In the genomic region with DNA sequence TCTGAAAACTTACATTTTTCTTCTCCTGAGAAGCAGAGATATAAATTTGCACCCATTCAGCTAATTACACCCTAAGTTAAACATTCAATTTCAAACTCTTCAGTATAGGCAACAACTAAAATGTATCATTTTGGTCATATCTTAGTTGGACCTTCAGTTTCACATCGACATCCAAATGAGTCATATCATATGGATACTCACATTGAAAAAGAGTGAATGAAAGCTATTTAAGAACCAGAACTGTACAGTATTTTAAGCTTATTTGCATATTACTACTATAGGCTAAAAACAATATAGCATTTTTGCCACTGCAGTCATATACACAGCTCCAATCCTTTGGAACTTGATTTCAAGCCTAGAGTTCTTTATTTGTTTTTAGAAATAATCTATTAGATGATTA, we compare ENCODE assay signal across 19 cellular contexts. TPM values are rescaled to one million over a fixed set of nuclear protein-coding genes. Genes with fewer than 3 reads are reported as not detected.
A peak's percentile ranks its signal among the peaks of the same experiment; 100 is the strongest.
DNase-seq lines count a peak whose midpoint lies in the region; ATAC-seq and TF ChIP-seq lines count a peak whose summit lies in the region.
"Had no signal": no experiment of that assay in that cellular context is flagged by ENCODE, and none has a peak within 500 bp of the region (broad histone marks: within the 10 kb centered on the region; RNA-seq: fewer than 3 reads in every experiment).

No MANE protein-coding gene starts in this region.

- H3K9me3 Mint-ChIP-seq in activated CD4-positive, alpha-beta T cell treated with anti-CD3 and anti-CD28 coated beads for 36 hours (ENCODE audit: low read depth), result peaks cover 9% of the 10 kb centered on the region
- H3K9me3 Mint-ChIP-seq in MCF 10A (ENCODE audit: unreplicated experiment) (no peaks in the 10 kb centered on the region), WTC11 (peaks cover 2% of the 10 kb centered on the region)
- H3K9me3 Mint-ChIP-seq in stimulated activated naive CD8-positive, alpha-beta T cell treated with anti-CD3 and anti-CD28 coated beads, Interleukin-15, amount 100 ng/mL, for 72 hours, result peaks cover 5 to 17% of the 10 kb centered on the region in 2 donors
- H3K9me3 Mint-ChIP-seq: CD8-positive, alpha-beta T cell had no signal

- H3K27ac Mint-ChIP-seq in activated CD4-positive, alpha-beta T cell treated with anti-CD3 and anti-CD28 coated beads for 36 hours, result no peak overlapping the region
- H3K27ac Mint-ChIP-seq in MCF 10A (ENCODE audit: low read depth, unreplicated experiment) (no peak overlapping the region), WTC11 (peak overlapping the region; percentile 17; the same call in 1 of the 2 replicates)
- no peak overlapping the region for H3K27ac Mint-ChIP-seq in stimulated activated naive CD8-positive, alpha-beta T cell treated with anti-CD3 and anti-CD28 coated beads, Interleukin-15, amount 100 ng/mL, for 72 hours

- no peaks in the 10 kb centered on the region for H3K27me3 Mint-ChIP-seq in activated CD4-positive, alpha-beta T cell treated with anti-CD3 and anti-CD28 coated beads for 36 hours
- H3K27me3 Mint-ChIP-seq in MCF 10A (ENCODE audit: insufficient read depth, unreplicated experiment) (no peaks in the 10 kb centered on the region), WTC11 (ENCODE audit: low read depth) (no peaks in the 10 kb centered on the region)
- H3K27me3 Mint-ChIP-seq in stimulated activated naive CD8-positive, alpha-beta T cell treated with anti-CD3 and anti-CD28 coated beads, Interleukin-15, amount 100 ng/mL, for 72 hours, result no peaks in the 10 kb centered on the region

- peak; percentile 92 for ATAC-seq in activated CD4-positive, alpha-beta T cell treated with anti-CD3 and anti-CD28 coated beads for 36 hours
- ATAC-seq in WTC11 (no peak), HG02981 (IDR thresholded peaks at IDR 0.05; ENCODE audit: unreplicated experiment) (no peak)
- ATAC-seq in stimulated activated naive CD8-positive, alpha-beta T cell treated with anti-CD3 and anti-CD28 coated beads, Interleukin-15, amount 100 ng/mL, for 72 hours, result peak; percentile 66
- ATAC-seq: CD8-positive, alpha-beta T cell; HCT116 had no signal

- TF ChIP-seq POLR2A in breast epithelium (IDR thresholded peaks at IDR 0.05), result no peak

- H3K4me3 Mint-ChIP-seq in activated CD4-positive, alpha-beta T cell treated with anti-CD3 and anti-CD28 coated beads for 36 hours, result no peak overlapping the region
- no peak overlapping the region for H3K4me3 Mint-ChIP-seq in MCF 10A (ENCODE audit: unreplicated experiment)
- H3K4me3 Mint-ChIP-seq in WTC11, result no peak overlapping the region
- H3K4me3 Mint-ChIP-seq in stimulated activated naive CD8-positive, alpha-beta T cell treated with anti-CD3 and anti-CD28 coated beads, Interleukin-15, amount 100 ng/mL, for 72 hours, result no peak overlapping the region
- H3K4me3 Mint-ChIP-seq: CD8-positive, alpha-beta T cell had no signal

- CTCF ChIA-PET in activated CD4-positive, alpha-beta T cell treated with anti-CD3 and anti-CD28 coated beads for 36 hours (lab: Charles Lee), result interaction anchor here (0.5 to 1.3 kb wide), 5 partner anchors 13 to 146 kb away, joined by 3 to 9 read pairs (median 4); no protein-coding TSS in a partner anchor
- CTCF ChIA-PET in MCF 10A (lab: Yijun Ruan, JAX) (interaction anchor here (0.7 to 1.1 kb wide), 2 partner anchors 10 to 15 kb away, joined by 3 to 4 read pairs; no protein-coding TSS in a partner anchor), WTC11 (lab: Charles Lee) (interaction anchor here (0.5 kb wide), 1 partner anchor 18 kb away, joined by 3 read pairs; no protein-coding TSS in a partner anchor)

- no peak overlapping the region for H3K27ac ChIP-seq in breast epithelium
- H3K27ac ChIP-seq: BLaER1 treated with 17β-estradiol and CSF1 and Interleukin-3, amounts not matched to agents 10 nM and 100 nM; RWPE1; SK-N-MC had no signal

- POLR2A ChIA-PET in activated CD4-positive, alpha-beta T cell treated with anti-CD3 and anti-CD28 coated beads for 36 hours (lab: Charles Lee), result no interaction called here
- POLR2A ChIA-PET in MCF 10A (lab: Yijun Ruan, JAX) (interaction anchor here (0.5 to 1.8 kb wide), 4 partner anchors 11 to 152 kb away, joined by 3 to 6 read pairs (median 4); partner anchors contain the start of gene USP25), WTC11 (lab: Charles Lee) (no interaction called here)

- no peaks in the 10 kb centered on the region for H3K27me3 ChIP-seq in breast epithelium
- H3K27me3 ChIP-seq: BLaER1 treated with 17β-estradiol and CSF1 and Interleukin-3, amounts not matched to agents 10 nM and 100 nM had no signal

- H3K36me3 Mint-ChIP-seq in activated CD4-positive, alpha-beta T cell treated with anti-CD3 and anti-CD28 coated beads for 36 hours (ENCODE audit: low read depth), result peaks cover 40% of the 10 kb centered on the region
- H3K36me3 Mint-ChIP-seq in MCF 10A (ENCODE audit: insufficient read depth, unreplicated experiment) (peaks cover 42% of the 10 kb centered on the region), WTC11 (peaks cover 2% of the 10 kb centered on the region)

- H3K4me3 ChIP-seq in breast epithelium, result no peak overlapping the region
- H3K4me3 ChIP-seq: BLaER1 treated with 17β-estradiol and CSF1 and Interleukin-3, amounts not matched to agents 10 nM and 100 nM; SK-N-MC had no signal

- H3K9me3 ChIP-seq in breast epithelium, result no peaks in the 10 kb centered on the region

- H3K4me1 ChIP-seq in breast epithelium, result no peaks in the 10 kb centered on the region

- DNase-seq in activated CD4-positive, alpha-beta T cell treated with anti-CD3 and anti-CD28 coated beads for 36 hours, result no peak
- DNase-seq in activated CD4-positive, alpha-beta T cell treated with anti-CD3 and anti-CD28 coated beads for 1 hour, result no peak
- DNase-seq in MCF 10A (ENCODE audit: unreplicated experiment), result no peak
- no peak for DNase-seq in breast epithelium (ENCODE audit: low spot score in 2 of 2)
- no peak for DNase-seq in WTC11 (ENCODE audit: low spot score)
- no peak for DNase-seq in stimulated activated naive CD8-positive, alpha-beta T cell treated with anti-CD3 and anti-CD28 coated beads, Interleukin-15, amount 100 ng/mL, for 72 hours
- no peak for DNase-seq in DMS79 treated with DMSO at 0.1 percent for 48 hours (lab: John Stamatoyannopoulos, UW)
- DNase-seq: 8988T; CD8-positive, alpha-beta T cell; KG1; NCI-H1092 treated with DMSO at 0.1 percent for 48 hours; NCI-H1436 treated with DMSO at 0.1 percent for 48 hours; NCI-H1930; SHP77 treated with DMSO at 0.1 percent for 48 hours had no signal

- intact Hi-C loops in activated CD4-positive, alpha-beta T cell treated with anti-CD3 and anti-CD28 coated beads for 36 hours (cut with DNase I, micrococcal nuclease), result no loop called here
- intact Hi-C loops in MCF 10A (cut with micrococcal nuclease) (no loop called here), breast epithelium (cut with DNase I; ENCODE audit: low total_unique reads) (no loop called here)

- no peaks in the 10 kb centered on the region for H3K36me3 ChIP-seq in breast epithelium

- BruUV-seq in MCF 10A (replicated peaks; lab: Mats Ljungman, UMichigan), result TSS peak; percentile 3

- no peak for TF ChIP-seq CTCF in MCF 10A (IDR thresholded peaks at IDR 0.05; ENCODE audit: unreplicated experiment)
- TF ChIP-seq CTCF in breast epithelium (IDR thresholded peaks at IDR 0.05), result no peak
- no peak for TF ChIP-seq CTCF in WTC11 (IDR thresholded peaks at IDR 0.05)

- peaks cover 60% of the 10 kb centered on the region for H3K4me1 Mint-ChIP-seq in activated CD4-positive, alpha-beta T cell treated with anti-CD3 and anti-CD28 coated beads for 36 hours
- H3K4me1 Mint-ChIP-seq in MCF 10A (ENCODE audit: insufficient read depth, unreplicated experiment) (peaks cover 48% of the 10 kb centered on the region), WTC11 (peaks cover 58% of the 10 kb centered on the region)
- H3K4me1 Mint-ChIP-seq in stimulated activated naive CD8-positive, alpha-beta T cell treated with anti-CD3 and anti-CD28 coated beads, Interleukin-15, amount 100 ng/mL, for 72 hours, result peaks cover 51% of the 10 kb centered on the region

TF ChIP-seq in WTC11, 78 proteins besides CTCF, POLR2A, EP300 and RAD21 (continues in another document):
- TF ChIP-seq KAT7 (CRISPR knock-in tag; IDR thresholded peaks at IDR 0.05; ENCODE audit: borderline replicate concordance) (no peak), PRRX2 (CRISPR knock-in tag; IDR thresholded peaks at IDR 0.05) (no peak), TEAD4 (CRISPR knock-in tag; IDR thresholded peaks at IDR 0.05) (no peak), CREM (CRISPR knock-in tag; IDR thresholded peaks at IDR 0.05) (no peak), ZNF121 (CRISPR knock-in tag; IDR thresholded peaks at IDR 0.05) (no peak), ELF4 (CRISPR knock-in tag; IDR thresholded peaks at IDR 0.05; ENCODE audit: low read depth) (no peak), SOX15 (CRISPR knock-in tag; IDR thresholded peaks at IDR 0.05) (no peak), ZNF219 (CRISPR knock-in tag; IDR thresholded peaks at IDR 0.05; ENCODE audit: borderline replicate concordance) (no peak), TEAD1 (CRISPR knock-in tag; IDR thresholded peaks at IDR 0.05) (no peak), NFATC4 (CRISPR knock-in tag; IDR thresholded peaks at IDR 0.05) (no peak), HMGA2 (CRISPR knock-in tag; IDR thresholded peaks at IDR 0.05) (no peak), NR1H2 (CRISPR knock-in tag; IDR thresholded peaks at IDR 0.05) (no peak), MAX (CRISPR knock-in tag; IDR thresholded peaks at IDR 0.05) (no peak)
- TF ChIP-seq, protein P1, sequence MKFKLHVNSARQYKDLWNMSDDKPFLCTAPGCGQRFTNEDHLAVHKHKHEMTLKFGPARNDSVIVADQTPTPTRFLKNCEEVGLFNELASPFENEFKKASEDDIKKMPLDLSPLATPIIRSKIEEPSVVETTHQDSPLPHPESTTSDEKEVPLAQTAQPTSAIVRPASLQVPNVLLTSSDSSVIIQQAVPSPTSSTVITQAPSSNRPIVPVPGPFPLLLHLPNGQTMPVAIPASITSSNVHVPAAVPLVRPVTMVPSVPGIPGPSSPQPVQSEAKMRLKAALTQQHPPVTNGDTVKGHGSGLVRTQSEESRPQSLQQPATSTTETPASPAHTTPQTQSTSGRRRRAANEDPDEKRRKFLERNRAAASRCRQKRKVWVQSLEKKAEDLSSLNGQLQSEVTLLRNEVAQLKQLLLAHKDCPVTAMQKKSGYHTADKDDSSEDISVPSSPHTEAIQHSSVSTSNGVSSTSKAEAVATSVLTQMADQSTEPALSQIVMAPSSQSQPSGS (CRISPR knock-in tag; IDR thresholded peaks at IDR 0.05; ENCODE audit: borderline replicate concordance, low read depth), result no peak

RNA-seq across cellular contexts. Expression of gene USP25, which starts 33.6 kb away (rescaled TPM):
- total RNA-seq in activated CD4-positive, alpha-beta T cell treated with anti-CD3 and anti-CD28 coated beads for 36 hours, result 10 to 100 TPM; 31.8 to 35.8 TPM
- total RNA-seq in MCF 10A (2022) (78.5 and 90.8 TPM in 2 replicates), breast epithelium (10 to 100 TPM; 52.8 to 78.4 (median 53.0) TPM), WTC11 (2021) (36.7 to 42.0 TPM (median 37.7 TPM) in 3 replicates)

Comparison
In these comparisons a context has a peak if more than half of its experiments do, and no peak if none do; other contexts are left out.
1. ATAC-seq: peak in activated CD4-positive, alpha-beta T cell treated with anti-CD3 and anti-CD28 coated beads for 36 hours (single experiment) and stimulated activated naive CD8-positive, alpha-beta T cell treated with anti-CD3 and anti-CD28 coated beads, Interleukin-15, amount 100 ng/mL, for 72 hours (single experiment); none in WTC11 (single experiment) and HG02981 (single experiment).